Comparison of ENCODE assay signal across 10 cellular contexts in the genomic region with DNA sequence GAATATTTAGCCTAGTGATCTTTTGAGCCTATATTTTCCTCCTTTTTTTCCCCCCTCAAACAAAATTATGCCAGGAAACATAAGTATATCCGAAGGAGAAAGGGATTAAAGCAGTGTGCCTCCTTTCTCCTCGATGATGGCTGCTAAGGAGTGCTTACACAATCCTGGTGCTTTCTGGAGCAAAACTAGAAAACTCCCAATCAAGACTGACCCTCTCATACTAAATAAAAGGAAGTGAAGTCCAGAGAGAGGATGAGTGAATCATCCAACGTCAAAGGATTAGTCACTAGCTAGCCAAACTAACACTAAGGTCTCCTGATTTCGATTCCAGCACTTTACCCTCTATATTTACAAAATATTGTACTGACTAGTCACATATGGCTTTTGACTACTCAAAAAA.
DNase-seq lines count a peak whose midpoint lies in the region; ATAC-seq, FAIRE-seq and TF ChIP-seq lines count a peak whose summit lies in the region.
"Had no signal": no experiment of that assay in that cellular context is flagged by ENCODE, and none has a peak within 500 bp of the region (broad histone marks: within the 10 kb centered on the region; RNA-seq: fewer than 3 reads in every experiment).

No MANE protein-coding gene starts in this region.

- H3K4me3 ChIP-seq in GM12878 (no peak overlapping the region), HepG2 (replicated peaks in 1 of 3; ENCODE audit: insufficient read depth in 1 of 3, low read depth in 2 of 3, low read length in 3 of 3) (no peak overlapping the region), spleen (no peak overlapping the region), H7 (ENCODE audit: insufficient read depth, low read depth, low read length) (no peak overlapping the region)

- SMC1A ChIA-PET in GM12878 (lab: Charles Lee; ENCODE audit: uncharacterized antibody, unreplicated experiment), result interaction anchor here (1.3 kb wide), 1 partner anchor 13 kb away, joined by 4 read pairs; no protein-coding TSS in a partner anchor

- RAD21 ChIA-PET in GM12878 (lab: Charles Lee; ENCODE audit: unreplicated experiment), result interaction anchor here (1.0 kb wide), 1 partner anchor 24 kb away, joined by 3 read pairs; no protein-coding TSS in a partner anchor

- CTCF ChIA-PET in GM12878 (lab: Yijun Ruan, JAX) (no interaction called here), HepG2 (lab: Yijun Ruan, JAX; ENCODE audit: low intra/inter-chr PET ratio, low total read pairs) (no interaction called here)

- no peaks in the 10 kb centered on the region for H3K4me1 ChIP-seq in GM12878 (ENCODE audit: control insufficient read depth, insufficient read depth, low read length)
- H3K4me1 ChIP-seq in HepG2 (ENCODE audit: insufficient read depth, low read length), result peaks cover 55% of the 10 kb centered on the region
- H3K4me1 ChIP-seq in spleen, result peaks cover 7 to 54% (median 32%) of the 10 kb centered on the region in 6 donors

- peak; percentile 82 for DNase-seq in ACHN
- DNase-seq in KBM-7, result peak; percentile 35
- no peak for DNase-seq in GM12878 (ENCODE audit: low read depth, low spot score)
- peak; percentile 48 for DNase-seq in HepG2 (ENCODE audit: low spot score)
- DNase-seq in pons (ENCODE audit: low spot score), result no peak
- DNase-seq in spleen, result no peak
- DNase-seq in H7, result no peak
- DNase-seq: GDM1, NCI-H524 treated with DMSO at 0.1 percent for 48 hours had no signal

- intact Hi-C loops in GM12878 (cut with micrococcal nuclease; ENCODE audit: unreplicated experiment) (no loop called here), HepG2 (cut with micrococcal nuclease; ENCODE audit: unreplicated experiment) (no loop called here), spleen (cut with DNase I; ENCODE audit: low total_unique reads) (no loop called here)

- WGBS in GM12878 (ENCODE audit: insufficient coverage, insufficient replicate concordance, low lambda C conversion rate, missing lambda C conversion rate), result 55% methylated on average over 4 of the region's 4 CpGs
- WGBS in HepG2 (ENCODE audit: low lambda C conversion rate), result 42% methylated on average over 4 of the region's 4 CpGs
- 46 to 68% (median 53%) methylated on average over 4 of the region's 4 CpGs for WGBS in spleen, 5 donors

- TF ChIP-seq POLR2A in GM12878 (IDR thresholded peaks at IDR 0.05; ENCODE audit: low read depth, low read length) (no peak), HepG2 (IDR thresholded peaks at IDR 0.05; ENCODE audit: insufficient read depth in 1 of 2, low read depth in 2 of 2, low read length in 2 of 2) (no peak), spleen (IDR thresholded peaks at IDR 0.05) (no peak)

- H3K27me3 ChIP-seq in GM12878 (replicated peaks in 1 of 2; ENCODE audit: control insufficient read depth in 2 of 2, insufficient read depth in 2 of 2, low read length in 1 of 2), result no peaks in the 10 kb centered on the region
- no peaks in the 10 kb centered on the region for H3K27me3 ChIP-seq in HepG2 (ENCODE audit: control insufficient read depth in 1 of 2, insufficient read depth in 2 of 2, low read length in 2 of 2)
- no peaks in the 10 kb centered on the region for H3K27me3 ChIP-seq in spleen (replicated peaks in 1 of 7)
- H3K27me3 ChIP-seq in H7 (ENCODE audit: control insufficient read depth, insufficient read depth, low read length), result no peaks in the 10 kb centered on the region

- in situ Hi-C loops in ACHN (cut with HindIII; ENCODE audit: low pct_ligation_motif_present, low pct_unique_long_range_greater_than_20kb, low sequenced_read_pairs), result no loop called here
- in situ Hi-C loops in KBM-7 (cut with MboI; ENCODE audit: low pct_unique_long_range_greater_than_20kb, low sequenced_read_pairs), result no loop called here
- in situ Hi-C loops in GM12878 (cut with MboI), result no loop called here
- in situ Hi-C loops in HepG2 (cut with HindIII; ENCODE audit: extremely low pct_ligation_motif_present, low pct_unique_long_range_greater_than_20kb), result no loop called here

- POLR2A ChIA-PET in GM12878 (lab: Charles Lee) (no interaction called here), HepG2 (lab: Yijun Ruan, JAX) (no interaction called here)

- H2AFZ ChIP-seq in GM12878 (ENCODE audit: control insufficient read depth, low read depth, low read length) (no peak overlapping the region), HepG2 (ENCODE audit: low read length) (no peak overlapping the region)

- BruUV-seq in GM12878 (replicated peaks; lab: Mats Ljungman, UMichigan), result no TSS peak
- no TSS peak for BruUV-seq in HepG2 (replicated peaks; lab: Mats Ljungman, UMichigan)

- H3K79me2 ChIP-seq in GM12878 (ENCODE audit: control insufficient read depth, insufficient read depth, low read length) (no peaks in the 10 kb centered on the region), HepG2 (ENCODE audit: insufficient read depth, low read length) (no peaks in the 10 kb centered on the region)

- FAIRE-seq in GM12878 (lab: Jason Lieb, UNC) (no peak), HepG2 (lab: Jason Lieb, UNC) (no peak)

- H3K36me3 ChIP-seq in GM12878 (ENCODE audit: control insufficient read depth in 2 of 2, insufficient read depth in 2 of 2, low read length in 1 of 2) (no peaks in the 10 kb centered on the region), HepG2 (replicated peaks in 1 of 2; ENCODE audit: control insufficient read depth in 1 of 2, insufficient read depth in 2 of 2, low read length in 2 of 2) (no peaks in the 10 kb centered on the region), spleen (peaks cover 0 to 5% (median 0%) of the 10 kb centered on the region in 6 donors), H7 (replicated peaks; ENCODE audit: control insufficient read depth, insufficient read depth, low read length) (no peaks in the 10 kb centered on the region)

- no peaks in the 10 kb centered on the region for H3K9me3 ChIP-seq in GM12878 (replicated peaks; ENCODE audit: control insufficient read depth, insufficient read depth, low read length)
- H3K9me3 ChIP-seq in HepG2 (ENCODE audit: low read length), result no peaks in the 10 kb centered on the region
- no peaks in the 10 kb centered on the region for H3K9me3 ChIP-seq in spleen

- H3K4me2 ChIP-seq in GM12878 (ENCODE audit: control insufficient read depth, insufficient read depth), result no peak overlapping the region
- H3K4me2 ChIP-seq in HepG2 (ENCODE audit: low read depth, low read length), result no peak overlapping the region

- TF ChIP-seq RAD21 in GM12878 (IDR thresholded peaks at IDR 0.05; ENCODE audit: insufficient read depth, low read depth, low read length), result no peak
- no peak for TF ChIP-seq RAD21 in HepG2 (CRISPR knock-in tag; IDR thresholded peaks at IDR 0.05)

- no peak for ATAC-seq in GM12878
- ATAC-seq in HepG2, result peak; percentile 48; the same call in 2 of the 3 replicates
- ATAC-seq in GM21529 (IDR thresholded peaks at IDR 0.05; ENCODE audit: unreplicated experiment), result no peak

- TF ChIP-seq EP300 in GM12878 (IDR thresholded peaks at IDR 0.05; ENCODE audit: borderline replicate concordance in 1 of 2, control insufficient read depth in 1 of 2, low read depth in 2 of 2, low read length in 2 of 2) (no peak), HepG2 (IDR thresholded peaks at IDR 0.05; ENCODE audit: low read depth in 2 of 2, low read length in 2 of 2) (no peak), HepG2 (CRISPR knock-in tag; IDR thresholded peaks at IDR 0.05; ENCODE audit: borderline replicate concordance) (no peak)

- no peak overlapping the region for H3K27ac ChIP-seq in GM12878 (ENCODE audit: control insufficient read depth, insufficient read depth)
- H3K27ac ChIP-seq in HepG2 (ENCODE audit: extremely low read length, insufficient read depth, low read length), result no peak overlapping the region
- H3K27ac ChIP-seq in spleen, result peak overlapping the region in 1 of 8 donors; percentile 10

- H4K20me1 ChIP-seq in GM12878 (ENCODE audit: control insufficient read depth, insufficient read depth) (no peaks in the 10 kb centered on the region), HepG2 (ENCODE audit: insufficient read depth, low read length) (no peaks in the 10 kb centered on the region)

- TF ChIP-seq CTCF in GM12878 (IDR thresholded peaks at IDR 0.05 in 2 of 3, conservative IDR thresholded peaks at IDR 0.05 in 1 of 3; ENCODE audit: control insufficient read depth in 2 of 3, extremely low read depth in 1 of 3, insufficient read depth in 1 of 3, low read depth in 3 of 3, low read length in 3 of 3) (no peak), HepG2 (CRISPR knock-in tag; IDR thresholded peaks at IDR 0.05) (no peak), spleen (IDR thresholded peaks at IDR 0.05 in 8 of 11, conservative IDR thresholded peaks at IDR 0.05 in 3 of 11) (no peak)

- H3K9ac ChIP-seq in GM12878 (ENCODE audit: control insufficient read depth, insufficient read depth, low read length) (no peak overlapping the region), HepG2 (ENCODE audit: insufficient read depth, low read depth, low read length) (no peak overlapping the region)

TF ChIP-seq in GM12878, 131 proteins besides CTCF, POLR2A, EP300 and RAD21:
- TF ChIP-seq ASH2L (IDR thresholded peaks at IDR 0.05; ENCODE audit: borderline replicate concordance, low read depth) (no peak), SPI1 (IDR thresholded peaks at IDR 0.05; ENCODE audit: borderline replicate concordance, insufficient read depth, low read depth, low read length) (peak; percentile 3; the same call in 1 of the 2 replicates)

TF ChIP-seq in HepG2, 621 proteins besides CTCF, POLR2A, EP300 and RAD21 (continues in another document):
- 0 out of 2 replicates have a peak, but pooled peaks have one; percentile 19 for TF ChIP-seq SAP130 (CRISPR knock-in tag; IDR thresholded peaks at IDR 0.05; ENCODE audit: low read depth)
- TF ChIP-seq ZNF12 (CRISPR knock-in tag; IDR thresholded peaks at IDR 0.05), result peak; percentile 96
- peak; percentile 99 for TF ChIP-seq ZBTB26 (CRISPR knock-in tag; IDR thresholded peaks at IDR 0.05; ENCODE audit: borderline replicate concordance)
- no peak for TF ChIP-seq MXD1 (CRISPR knock-in tag; IDR thresholded peaks at IDR 0.05)

Comparison
In these comparisons a context has a peak if more than half of its experiments do, and no peak if none do; other contexts are left out.
1. DNase-seq: peak in ACHN (single experiment), KBM-7 (single experiment) and HepG2 (single experiment); none in GM12878 (single experiment), pons (single experiment), spleen (single experiment) and H7 (single experiment).